In the genomic region with DNA sequence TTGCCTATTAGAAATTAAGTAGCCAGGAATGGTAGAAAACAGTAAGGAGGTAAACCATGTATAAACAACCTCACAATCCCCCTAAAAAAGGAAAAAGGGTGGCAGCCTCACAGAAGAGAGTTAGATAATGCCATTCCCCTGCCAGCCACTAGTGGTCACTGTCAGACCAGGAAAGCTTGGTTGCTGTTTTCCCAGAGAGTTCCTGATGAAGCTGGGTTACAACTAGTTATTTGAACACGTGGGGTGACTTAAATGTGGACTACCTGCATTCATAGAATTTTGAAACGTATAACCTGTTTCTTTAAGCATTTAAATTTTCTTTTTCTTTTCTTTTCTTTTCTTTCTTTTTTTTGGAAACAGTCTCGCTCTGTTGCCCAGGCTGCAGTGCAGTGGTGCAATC, we compare ENCODE assay signal across 1 cellular context.
A peak's percentile ranks its signal among the peaks of the same experiment; 100 is the strongest.
TF ChIP-seq lines count a peak whose summit lies in the region.

No MANE protein-coding gene starts in this region.

TF ChIP-seq in HepG2, 621 proteins besides CTCF, POLR2A, EP300 and RAD21 (continued from another document):
- TF ChIP-seq, protein P1, sequence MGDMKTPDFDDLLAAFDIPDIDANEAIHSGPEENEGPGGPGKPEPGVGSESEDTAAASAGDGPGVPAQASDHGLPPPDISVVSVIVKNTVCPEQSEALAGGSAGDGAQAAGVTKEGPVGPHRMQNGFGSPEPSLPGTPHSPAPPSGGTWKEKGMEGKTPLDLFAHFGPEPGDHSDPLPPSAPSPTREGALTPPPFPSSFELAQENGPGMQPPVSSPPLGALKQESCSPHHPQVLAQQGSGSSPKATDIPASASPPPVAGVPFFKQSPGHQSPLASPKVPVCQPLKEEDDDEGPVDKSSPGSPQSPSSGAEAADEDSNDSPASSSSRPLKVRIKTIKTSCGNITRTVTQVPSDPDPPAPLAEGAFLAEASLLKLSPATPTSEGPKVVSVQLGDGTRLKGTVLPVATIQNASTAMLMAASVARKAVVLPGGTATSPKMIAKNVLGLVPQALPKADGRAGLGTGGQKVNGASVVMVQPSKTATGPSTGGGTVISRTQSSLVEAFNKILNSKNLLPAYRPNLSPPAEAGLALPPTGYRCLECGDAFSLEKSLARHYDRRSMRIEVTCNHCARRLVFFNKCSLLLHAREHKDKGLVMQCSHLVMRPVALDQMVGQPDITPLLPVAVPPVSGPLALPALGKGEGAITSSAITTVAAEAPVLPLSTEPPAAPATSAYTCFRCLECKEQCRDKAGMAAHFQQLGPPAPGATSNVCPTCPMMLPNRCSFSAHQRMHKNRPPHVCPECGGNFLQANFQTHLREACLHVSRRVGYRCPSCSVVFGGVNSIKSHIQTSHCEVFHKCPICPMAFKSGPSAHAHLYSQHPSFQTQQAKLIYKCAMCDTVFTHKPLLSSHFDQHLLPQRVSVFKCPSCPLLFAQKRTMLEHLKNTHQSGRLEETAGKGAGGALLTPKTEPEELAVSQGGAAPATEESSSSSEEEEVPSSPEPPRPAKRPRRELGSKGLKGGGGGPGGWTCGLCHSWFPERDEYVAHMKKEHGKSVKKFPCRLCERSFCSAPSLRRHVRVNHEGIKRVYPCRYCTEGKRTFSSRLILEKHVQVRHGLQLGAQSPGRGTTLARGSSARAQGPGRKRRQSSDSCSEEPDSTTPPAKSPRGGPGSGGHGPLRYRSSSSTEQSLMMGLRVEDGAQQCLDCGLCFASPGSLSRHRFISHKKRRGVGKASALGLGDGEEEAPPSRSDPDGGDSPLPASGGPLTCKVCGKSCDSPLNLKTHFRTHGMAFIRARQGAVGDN (CRISPR knock-in tag; IDR thresholded peaks at IDR 0.05), result no peak
- TF ChIP-seq ZZZ3 (CRISPR knock-in tag; IDR thresholded peaks at IDR 0.05; ENCODE audit: borderline replicate concordance), result no peak
- TF ChIP-seq NR2F6 (IDR thresholded peaks at IDR 0.05), result no peak
- TF ChIP-seq NR2F6 (CRISPR knock-in tag; IDR thresholded peaks at IDR 0.05), result no peak
- no peak for TF ChIP-seq ZNF263 (CRISPR knock-in tag; IDR thresholded peaks at IDR 0.05)
- TF ChIP-seq ZNF430 (CRISPR knock-in tag; IDR thresholded peaks at IDR 0.05), result no peak
- no peak for TF ChIP-seq RFX3 (CRISPR knock-in tag; IDR thresholded peaks at IDR 0.05)
- TF ChIP-seq CEBPG (CRISPR knock-in tag; IDR thresholded peaks at IDR 0.05), result no peak
- no peak for TF ChIP-seq MTF2 (CRISPR knock-in tag; IDR thresholded peaks at IDR 0.05; ENCODE audit: borderline replicate concordance)
- TF ChIP-seq MIXL1 (CRISPR knock-in tag; IDR thresholded peaks at IDR 0.05), result 0 out of 2 replicates have a peak, but pooled peaks have one; percentile 10
- no peak for TF ChIP-seq ZNF274 (CRISPR knock-in tag; IDR thresholded peaks at IDR 0.05)
- TF ChIP-seq ISL2 (CRISPR knock-in tag; IDR thresholded peaks at IDR 0.05), result no peak
- TF ChIP-seq, protein P2, sequence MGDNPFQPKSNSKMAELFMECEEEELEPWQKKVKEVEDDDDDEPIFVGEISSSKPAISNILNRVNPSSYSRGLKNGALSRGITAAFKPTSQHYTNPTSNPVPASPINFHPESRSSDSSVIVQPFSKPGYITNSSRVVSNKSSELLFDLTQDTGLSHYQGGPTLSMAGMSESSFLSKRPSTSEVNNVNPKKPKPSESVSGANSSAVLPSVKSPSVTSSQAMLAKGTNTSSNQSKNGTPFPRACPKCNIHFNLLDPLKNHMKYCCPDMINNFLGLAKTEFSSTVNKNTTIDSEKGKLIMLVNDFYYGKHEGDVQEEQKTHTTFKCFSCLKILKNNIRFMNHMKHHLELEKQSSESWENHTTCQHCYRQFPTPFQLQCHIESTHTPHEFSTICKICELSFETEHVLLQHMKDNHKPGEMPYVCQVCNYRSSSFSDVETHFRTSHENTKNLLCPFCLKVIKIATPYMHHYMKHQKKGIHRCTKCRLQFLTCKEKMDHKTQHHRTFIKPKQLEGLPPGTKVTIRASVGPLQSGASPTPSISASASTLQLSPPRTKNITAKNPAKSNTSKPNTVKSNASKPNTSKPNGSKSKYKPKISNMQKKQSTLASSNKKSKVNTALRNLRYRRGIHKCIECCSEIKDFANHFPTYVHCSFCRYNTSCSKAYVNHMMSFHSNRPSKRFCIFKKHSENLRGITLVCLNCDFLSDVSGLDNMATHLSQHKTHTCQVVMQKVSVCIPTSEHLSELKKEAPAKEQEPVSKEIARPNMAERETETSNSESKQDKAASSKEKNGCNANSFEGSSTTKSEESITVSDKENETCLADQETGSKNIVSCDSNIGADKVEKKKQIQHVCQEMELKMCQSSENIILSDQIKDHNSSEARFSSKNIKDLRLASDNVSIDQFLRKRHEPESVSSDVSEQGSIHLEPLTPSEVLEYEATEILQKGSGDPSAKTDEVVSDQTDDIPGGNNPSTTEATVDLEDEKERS (CRISPR knock-in tag; IDR thresholded peaks at IDR 0.05), result peak; percentile 77; the same call in 1 of the 2 replicates
- TF ChIP-seq ZNF326 (CRISPR knock-in tag; IDR thresholded peaks at IDR 0.05; ENCODE audit: borderline replicate concordance), result no peak
- TF ChIP-seq, protein P3, sequence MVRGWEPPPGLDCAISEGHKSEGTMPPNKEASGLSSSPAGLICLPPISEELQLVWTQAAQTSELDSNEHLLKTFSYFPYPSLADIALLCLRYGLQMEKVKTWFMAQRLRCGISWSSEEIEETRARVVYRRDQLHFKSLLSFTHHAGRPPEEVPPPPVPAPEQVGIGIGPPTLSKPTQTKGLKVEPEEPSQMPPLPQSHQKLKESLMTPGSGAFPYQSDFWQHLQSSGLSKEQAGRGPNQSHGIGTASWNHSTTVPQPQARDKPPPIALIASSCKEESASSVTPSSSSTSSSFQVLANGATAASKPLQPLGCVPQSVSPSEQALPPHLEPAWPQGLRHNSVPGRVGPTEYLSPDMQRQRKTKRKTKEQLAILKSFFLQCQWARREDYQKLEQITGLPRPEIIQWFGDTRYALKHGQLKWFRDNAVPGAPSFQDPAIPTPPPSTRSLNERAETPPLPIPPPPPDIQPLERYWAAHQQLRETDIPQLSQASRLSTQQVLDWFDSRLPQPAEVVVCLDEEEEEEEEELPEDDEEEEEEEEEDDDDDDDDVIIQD (CRISPR knock-in tag; IDR thresholded peaks at IDR 0.05; ENCODE audit: low read depth), result peak; percentile 9; the same call in 1 of the 2 replicates
- no peak for TF ChIP-seq HIVEP1 (CRISPR knock-in tag; IDR thresholded peaks at IDR 0.05)
- TF ChIP-seq ZNF235 (CRISPR knock-in tag; IDR thresholded peaks at IDR 0.05; ENCODE audit: borderline replicate concordance), result no peak
- TF ChIP-seq, protein P4, sequence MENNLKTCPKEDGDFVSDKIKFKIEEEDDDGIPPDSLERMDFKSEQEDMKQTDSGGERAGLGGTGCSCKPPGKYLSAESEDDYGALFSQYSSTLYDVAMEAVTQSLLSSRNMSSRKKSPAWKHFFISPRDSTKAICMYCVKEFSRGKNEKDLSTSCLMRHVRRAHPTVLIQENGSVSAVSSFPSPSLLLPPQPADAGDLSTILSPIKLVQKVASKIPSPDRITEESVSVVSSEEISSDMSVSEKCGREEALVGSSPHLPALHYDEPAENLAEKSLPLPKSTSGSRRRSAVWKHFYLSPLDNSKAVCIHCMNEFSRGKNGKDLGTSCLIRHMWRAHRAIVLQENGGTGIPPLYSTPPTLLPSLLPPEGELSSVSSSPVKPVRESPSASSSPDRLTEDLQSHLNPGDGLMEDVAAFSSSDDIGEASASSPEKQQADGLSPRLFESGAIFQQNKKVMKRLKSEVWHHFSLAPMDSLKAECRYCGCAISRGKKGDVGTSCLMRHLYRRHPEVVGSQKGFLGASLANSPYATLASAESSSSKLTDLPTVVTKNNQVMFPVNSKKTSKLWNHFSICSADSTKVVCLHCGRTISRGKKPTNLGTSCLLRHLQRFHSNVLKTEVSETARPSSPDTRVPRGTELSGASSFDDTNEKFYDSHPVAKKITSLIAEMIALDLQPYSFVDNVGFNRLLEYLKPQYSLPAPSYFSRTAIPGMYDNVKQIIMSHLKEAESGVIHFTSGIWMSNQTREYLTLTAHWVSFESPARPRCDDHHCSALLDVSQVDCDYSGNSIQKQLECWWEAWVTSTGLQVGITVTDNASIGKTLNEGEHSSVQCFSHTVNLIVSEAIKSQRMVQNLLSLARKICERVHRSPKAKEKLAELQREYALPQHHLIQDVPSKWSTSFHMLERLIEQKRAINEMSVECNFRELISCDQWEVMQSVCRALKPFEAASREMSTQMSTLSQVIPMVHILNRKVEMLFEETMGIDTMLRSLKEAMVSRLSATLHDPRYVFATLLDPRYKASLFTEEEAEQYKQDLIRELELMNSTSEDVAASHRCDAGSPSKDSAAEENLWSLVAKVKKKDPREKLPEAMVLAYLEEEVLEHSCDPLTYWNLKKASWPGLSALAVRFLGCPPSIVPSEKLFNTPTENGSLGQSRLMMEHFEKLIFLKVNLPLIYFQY (CRISPR knock-in tag; IDR thresholded peaks at IDR 0.05; ENCODE audit: borderline replicate concordance), result no peak
- TF ChIP-seq MED13 (CRISPR knock-in tag; IDR thresholded peaks at IDR 0.05), result no peak
- TF ChIP-seq TAF1 (CRISPR knock-in tag; IDR thresholded peaks at IDR 0.05), result no peak
